9 cellular contexts compared by ENCODE assay signal in the genomic region with DNA sequence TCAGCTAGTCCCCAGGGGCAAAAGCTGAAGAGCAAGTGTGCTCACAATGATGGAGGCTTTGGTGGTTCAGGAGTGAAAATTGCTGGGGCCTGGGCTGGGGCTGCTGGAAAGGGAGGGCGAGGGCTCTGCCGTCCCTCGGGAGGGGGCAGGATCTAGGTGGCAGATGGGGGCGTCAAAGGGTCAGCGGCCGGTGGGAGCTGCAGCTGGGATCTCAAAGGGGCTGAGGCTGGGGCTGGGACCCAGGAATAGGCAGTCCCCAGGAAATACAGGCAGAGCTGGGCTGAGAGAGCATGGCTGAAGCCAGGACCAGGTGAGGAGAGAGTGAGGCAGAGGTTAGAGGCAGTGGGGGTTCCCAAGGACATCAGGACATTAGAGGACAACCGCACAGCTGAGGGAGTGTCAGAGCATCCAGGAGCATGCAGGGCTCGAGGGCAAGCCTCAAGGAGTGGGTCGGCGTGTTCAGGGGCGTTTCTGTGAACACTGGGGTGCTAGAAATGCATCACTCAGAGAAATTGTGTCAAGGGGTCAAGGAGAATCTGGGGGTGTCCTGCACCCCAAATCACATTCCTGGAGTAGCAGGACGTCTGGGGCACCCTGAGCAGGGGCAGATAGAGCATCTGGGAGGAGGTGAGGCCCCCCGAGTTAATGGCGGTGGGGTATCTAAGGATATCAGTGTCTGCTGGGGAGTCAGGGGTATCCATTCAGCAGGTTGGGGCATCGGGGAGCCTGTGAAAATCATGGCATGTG. TPM values are rescaled to one million over a fixed set of nuclear protein-coding genes. Genes with fewer than 3 reads are reported as not detected.
DNase-seq lines count a peak whose midpoint lies in the region; ATAC-seq, FAIRE-seq and TF ChIP-seq lines count a peak whose summit lies in the region.
"Had no signal": no experiment of that assay in that cellular context is flagged by ENCODE, and none has a peak within 500 bp of the region (broad histone marks: within the 10 kb centered on the region; RNA-seq: fewer than 3 reads in every experiment).

No MANE protein-coding gene starts in this region.

- no peaks in the 10 kb centered on the region for H4K20me1 ChIP-seq in mammary epithelial cell (ENCODE audit: insufficient read depth, low read length)

- H2BK120ac ChIP-seq in mesendoderm (ENCODE audit: low read depth, low read length): no peak overlapping the region

- H3K4me1 ChIP-seq in heart left ventricle: peaks cover 0 to 29% (median 16%) of the 10 kb centered on the region in 12 donors
- peaks cover 13% of the 10 kb centered on the region for H3K4me1 ChIP-seq in mammary epithelial cell (ENCODE audit: insufficient read depth, low read length)
- H3K4me1 ChIP-seq in mesendoderm (ENCODE audit: control insufficient read depth, low read depth, low read length): peaks cover 3% of the 10 kb centered on the region
- H3K4me1 ChIP-seq in upper lobe of left lung: peaks cover 17 to 30% (median 24%) of the 10 kb centered on the region in 4 donors

- H2BK5ac ChIP-seq in mesendoderm (ENCODE audit: low read length): no peak overlapping the region

- no peak overlapping the region for H3K18ac ChIP-seq in mesendoderm (ENCODE audit: low read length)

- H3K4me2 ChIP-seq in mammary epithelial cell (ENCODE audit: insufficient read depth, low read depth, low read length): peak overlapping the region; percentile 72
- peak overlapping the region; percentile 58 for H3K4me2 ChIP-seq in mesendoderm (ENCODE audit: low read length)

- no peak for TF ChIP-seq POLR2A in heart left ventricle (IDR thresholded peaks at IDR 0.05)
- TF ChIP-seq POLR2A in upper lobe of left lung (IDR thresholded peaks at IDR 0.05): no peak

- peaks cover 0 to 3% (median 0%) of the 10 kb centered on the region in 9 donors for H3K36me3 ChIP-seq in heart left ventricle
- no peaks in the 10 kb centered on the region for H3K36me3 ChIP-seq in mammary epithelial cell (ENCODE audit: insufficient read depth, low read length)
- H3K36me3 ChIP-seq in mesendoderm (ENCODE audit: control insufficient read depth, insufficient read depth, low read length): no peaks in the 10 kb centered on the region
- peaks cover 0 to 3% (median 0%) of the 10 kb centered on the region in 4 donors for H3K36me3 ChIP-seq in upper lobe of left lung

- no peak overlapping the region for H4K5ac ChIP-seq in mesendoderm (ENCODE audit: low read length)

- H3K27me3 ChIP-seq in heart left ventricle (no peaks in the 10 kb centered on the region), mammary epithelial cell (ENCODE audit: insufficient read depth, low read length) (no peaks in the 10 kb centered on the region), mesendoderm (ENCODE audit: insufficient read depth, low read length, poor library complexity) (no peaks in the 10 kb centered on the region), upper lobe of left lung (no peaks in the 10 kb centered on the region)

- H2BK15ac ChIP-seq in mesendoderm (replicated peaks; ENCODE audit: low read depth): no peak overlapping the region

- TF ChIP-seq EP300 in upper lobe of left lung (IDR thresholded peaks at IDR 0.05): no peak

- H3K23ac ChIP-seq in mesendoderm (ENCODE audit: low read length): no peak overlapping the region

- H3K79me1 ChIP-seq in mesendoderm (ENCODE audit: low read length): peaks cover 12% of the 10 kb centered on the region

- H3K4me3 ChIP-seq in heart left ventricle (peak overlapping the region in 10 of 12 donors; percentile 25 to 59 (median 50)), mammary epithelial cell (replicated peaks in 1 of 3; ENCODE audit: insufficient read depth in 1 of 3, low read depth in 2 of 3, low read length in 3 of 3) (peak overlapping the region in 1 of 3 experiments; percentile 44), mesendoderm (ENCODE audit: low read length) (no peak overlapping the region), upper lobe of left lung (peak overlapping the region in 3 of 4 donors; percentile 33 to 53 (median 46))

- H4K8ac ChIP-seq in mesendoderm (ENCODE audit: low read depth, low read length): no peak overlapping the region

- H2AFZ ChIP-seq in mammary epithelial cell (ENCODE audit: low read depth, low read length): peak overlapping the region; percentile 63

- TF ChIP-seq CTCF in heart left ventricle (IDR thresholded peaks at IDR 0.05): no peak
- TF ChIP-seq CTCF in mammary epithelial cell (conservative IDR thresholded peaks at IDR 0.05 in 1 of 2, IDR thresholded peaks at IDR 0.05 in 1 of 2; ENCODE audit: extremely low read depth in 1 of 2, insufficient read depth in 1 of 2, low read depth in 1 of 2, low read length in 2 of 2): no peak
- no peak for TF ChIP-seq CTCF in upper lobe of left lung (IDR thresholded peaks at IDR 0.05)

- no peak for ATAC-seq in heart left ventricle
- ATAC-seq in left cardiac atrium: no peak
- ATAC-seq in upper lobe of left lung (ENCODE audit: low FRiP score in 2 of 2): no peak
- no peak for ATAC-seq in HG03139 (IDR thresholded peaks at IDR 0.05; ENCODE audit: unreplicated experiment)

- H3K56ac ChIP-seq in mesendoderm (ENCODE audit: low read length): peak overlapping the region; percentile 89

- dilution Hi-C loops in mammary epithelial cell (cut with HindIII; ENCODE audit: low sequenced_read_pairs): loop anchor here (5.0 to 10.0 kb wide), 4 partner anchors 42 to 135 kb away; a partner anchor contains a TSS

- CTCF ChIA-PET in mammary epithelial cell (lab: Charles Lee; ENCODE audit: low non-redundant PET): no interaction called here

- H3K9ac ChIP-seq in mammary epithelial cell (ENCODE audit: insufficient read depth, low read length): no peak overlapping the region
- H3K9ac ChIP-seq in mesendoderm (ENCODE audit: low read length): peak overlapping the region; percentile 72

- peak overlapping the region; percentile 3 for H2AK5ac ChIP-seq in mesendoderm (ENCODE audit: low read length)

- H3K27ac ChIP-seq in heart left ventricle (peak overlapping the region in 4 of 12 donors; percentile 33 to 76 (median 40)), mammary epithelial cell (ENCODE audit: insufficient read depth, low read depth, low read length) (no peak overlapping the region), mesendoderm (ENCODE audit: low read depth, low read length) (no peak overlapping the region), upper lobe of left lung (peak overlapping the region; percentile 19 to 76 (median 54))

- H3K9me3 ChIP-seq in heart left ventricle: no peaks in the 10 kb centered on the region
- no peaks in the 10 kb centered on the region for H3K9me3 ChIP-seq in mammary epithelial cell (replicated peaks; ENCODE audit: insufficient read depth, low read length)
- no peaks in the 10 kb centered on the region for H3K9me3 ChIP-seq in upper lobe of left lung

- intact Hi-C loops in heart left ventricle (cut with DNase I) (loop anchor here in 2 of 10 donors (5.0 kb wide), 1 partner anchor 42 kb away; a partner anchor contains a TSS), left cardiac atrium (cut with DNase I) (no loop called here), mammary epithelial cell (cut with micrococcal nuclease) (loop anchor here (2.0 kb wide), 1 partner anchor 15 kb away; a partner anchor contains a TSS)

- no peak for FAIRE-seq in frontal cortex (lab: Jason Lieb, UNC)
- FAIRE-seq: G401.6 had no signal

- DNase-seq in heart left ventricle (no peak), left cardiac atrium (no peak), mammary epithelial cell (no peak), mesendoderm (no peak), upper lobe of left lung (peak in 1 of 2 donors; percentile 61), amniotic stem cell (lab: John Stamatoyannopoulos, UW) (no peak), frontal cortex (ENCODE audit: low spot score in 2 of 2) (no peak)

- no TSS peak for BruUV-seq in mammary epithelial cell (replicated peaks; lab: Mats Ljungman, UMichigan)

- WGBS in heart left ventricle, 4 donors: 54 to 61% (median 58%) methylated on average over 15 of the region's 15 CpGs
- WGBS in mammary epithelial cell (ENCODE audit: low coverage, missing lambda C conversion rate): 79% methylated on average over 6 of the region's 15 CpGs
- no CpG with 5 or more reads among the region's 15 CpGs for WGBS in mesendoderm (ENCODE audit: extremely low coverage, insufficient coverage, low lambda C conversion rate)
- WGBS in upper lobe of left lung, 2 donors: 64 to 92% methylated on average over 9 to 15 of the region's 15 CpGs

- H3K4ac ChIP-seq in mesendoderm (ENCODE audit: low read depth, low read length): no peak overlapping the region

- H3K79me2 ChIP-seq in mammary epithelial cell (ENCODE audit: insufficient read depth, low read length) (peaks cover 13% of the 10 kb centered on the region), mesendoderm (ENCODE audit: control insufficient read depth, insufficient read depth, low read length) (peaks cover 5% of the 10 kb centered on the region)

- in situ Hi-C loops in mammary epithelial cell (cut with MboI; ENCODE audit: low sequenced_read_pairs in 2 of 2): no loop called here

RNA-seq across cellular contexts. Expression of a gene that starts 1.2 kb away (rescaled TPM):
- total RNA-seq in heart left ventricle: under 1 TPM in 5 of 9 donors, not detected in 4; 0.12 to 0.50 (median 0.19) TPM
- under 1 TPM; 0.15 to 0.17 TPM for polyA plus RNA-seq in heart left ventricle
- total RNA-seq in left cardiac atrium: under 1 TPM in 1 of 2 donors, not detected in 1; 0.27 TPM
- 10 to 100 TPM in 1 of 2 donors, under 1 TPM in 1; 0.78 to 10.0 TPM for total RNA-seq in mammary epithelial cell
- 0.46 TPM for polyA plus RNA-seq in mammary epithelial cell
- polyA minus RNA-seq in mammary epithelial cell: not detected
- 19.1 TPM for polyA plus RNA-seq in mesendoderm (2013, experiment 1 of 2)
- 19.3 TPM for polyA plus RNA-seq in mesendoderm (2013, experiment 2 of 2)
- 10 to 100 TPM in 5 of 6 donors, 1 to 10 TPM in 1; 9.5 to 21.0 (median 10.9) TPM for total RNA-seq in upper lobe of left lung
- not detected for total RNA-seq in frontal cortex

RNA-seq across cellular contexts. Expression of a gene that starts 4.2 kb away (rescaled TPM):
- total RNA-seq in heart left ventricle (10 to 100 TPM in 6 of 9 donors, 1 to 10 TPM in 3; 7.3 to 22.5 (median 11.5) TPM), left cardiac atrium (10 to 100 TPM; 11.6 to 13.2 TPM), mammary epithelial cell (10 to 100 TPM; 16.2 to 31.4 TPM), upper lobe of left lung (10 to 100 TPM; 22.3 to 95.3 (median 32.6) TPM), frontal cortex (9.0 TPM)
- polyA plus RNA-seq in heart left ventricle (10 to 100 TPM; 13.4 TPM), mammary epithelial cell (31.9 TPM)
- polyA minus RNA-seq in mammary epithelial cell: 26.6 TPM
- 25.6 TPM for polyA plus RNA-seq in mesendoderm (2013, experiment 1 of 2)
- 23.7 TPM for polyA plus RNA-seq in mesendoderm (2013, experiment 2 of 2)

RNA-seq across cellular contexts. Expression of a gene that starts 14.8 kb away (rescaled TPM):
- total RNA-seq in heart left ventricle: 10 to 100 TPM in 8 of 9 donors, 1 to 10 TPM in 1; 9.7 to 41.8 (median 11.4) TPM
- polyA plus RNA-seq in heart left ventricle: 10 to 100 TPM in 1 of 2 donors, 1 to 10 TPM in 1; 9.8 to 18.5 TPM
- total RNA-seq in left cardiac atrium: 10 to 100 TPM; 11.4 to 16.0 TPM
- total RNA-seq in mammary epithelial cell: 10 to 100 TPM; 10.8 to 14.5 TPM
- 15.3 TPM for polyA plus RNA-seq in mammary epithelial cell
- polyA minus RNA-seq in mammary epithelial cell: 5.6 TPM
- 13.9 TPM for polyA plus RNA-seq in mesendoderm (2013, experiment 1 of 2)
- polyA plus RNA-seq in mesendoderm (2013, experiment 2 of 2): 14.6 TPM
- total RNA-seq in upper lobe of left lung: 10 to 100 TPM; 13.6 to 41.2 (median 28.9) TPM
- total RNA-seq in frontal cortex: 13.9 TPM

RNA-seq across cellular contexts. Expression of a gene that starts 22.9 kb away (rescaled TPM):
- total RNA-seq in heart left ventricle: 1 to 10 TPM; 2.2 to 8.0 (median 4.3) TPM
- 1 to 10 TPM; 1.3 TPM for polyA plus RNA-seq in heart left ventricle
- total RNA-seq in left cardiac atrium: 1 to 10 TPM; 7.2 to 7.9 TPM
- total RNA-seq in mammary epithelial cell: 1 to 10 TPM; 3.9 to 5.7 TPM
- polyA plus RNA-seq in mammary epithelial cell: 0.17 TPM
- polyA minus RNA-seq in mammary epithelial cell: not detected
- 6.4 TPM for polyA plus RNA-seq in mesendoderm (2013, experiment 1 of 2)
- polyA plus RNA-seq in mesendoderm (2013, experiment 2 of 2): 6.7 TPM
- total RNA-seq in upper lobe of left lung: 10 to 100 TPM in 1 of 6 donors, 1 to 10 TPM in 5; 3.0 to 13.0 (median 6.4) TPM
- total RNA-seq in frontal cortex: 24.9 TPM

RNA-seq across cellular contexts. Expression of a gene that starts 44.3 kb away (rescaled TPM):
- total RNA-seq in heart left ventricle: 1 to 10 TPM; 2.3 to 6.0 (median 4.3) TPM
- 1 to 10 TPM; 6.0 to 7.3 TPM for polyA plus RNA-seq in heart left ventricle
- 1 to 10 TPM; 2.3 to 4.4 TPM for total RNA-seq in left cardiac atrium
- 1 to 10 TPM; 2.3 to 2.6 TPM for total RNA-seq in mammary epithelial cell
- polyA plus RNA-seq in mammary epithelial cell: 3.1 TPM
- 0.57 TPM for polyA minus RNA-seq in mammary epithelial cell
- polyA plus RNA-seq in mesendoderm (2013, experiment 1 of 2): 2.2 TPM
- 2.1 TPM for polyA plus RNA-seq in mesendoderm (2013, experiment 2 of 2)
- total RNA-seq in upper lobe of left lung: 10 to 100 TPM in 1 of 6 donors, 1 to 10 TPM in 5; 2.4 to 10.5 (median 7.8) TPM
- total RNA-seq in frontal cortex: 2.9 TPM

Comparison
In these comparisons a context has a peak if more than half of its experiments do, and no peak if none do; other contexts are left out.
1. H3K27ac ChIP-seq: peak in upper lobe of left lung (4 of 4); none in mammary epithelial cell (single experiment) and mesendoderm (single experiment).